Comparison of ENCODE assay signal across 24 cellular contexts in genomic region chr2:24558781-24559540, GRCh38.
DNase-seq lines count a peak whose midpoint lies in the region; ATAC-seq and TF ChIP-seq lines count a peak whose summit lies in the region.
"Had no signal": no experiment of that assay in that cellular context is flagged by ENCODE, and none has a peak within 500 bp of the region (broad histone marks: within the 10 kb centered on the region; RNA-seq: fewer than 3 reads in every experiment).

No MANE protein-coding gene starts in this region.

- DNase-seq in left ventricle myocardium inferior (no peak), right cardiac atrium (no peak), glutamatergic neuron (no peak), testis (peak; percentile 51), T-cell (no peak)
- no peak for DNase-seq in activated effector memory CD4-positive, alpha-beta T cell treated with anti-CD3 and anti-CD28 coated beads, Interleukin-2, amount 50 U/mL, for 16 hours
- no peak for DNase-seq in effector CD4-positive, alpha-beta T cell
- DNase-seq: activated CD8-positive, alpha-beta T cell treated with anti-CD3 and anti-CD28 coated beads, Interleukin-2, amount 10 ng/mL, durations not matched to agents 7 days and 5 days; activated effector memory CD4-positive, alpha-beta T cell treated with Interleukin-2 at 50 U/mL for 16 hours; brain microvascular endothelial cell; effector memory CD8-positive, alpha-beta T cell; foreskin keratinocyte; GDM1; mesendoderm; naive thymus-derived CD4-positive, alpha-beta T cell; NCI-H1417 treated with DMSO at 0.1 percent for 48 hours; NCI-H2081 treated with DMSO at 0.1 percent for 48 hours; NCI-H748 treated with DMSO at 0.1 percent for 48 hours; stimulated activated CD4-positive, alpha-beta T cell treated with anti-CD3 and anti-CD28 coated beads, Interleukin-2, amount 100 ng/mL, for 24 hours; upper lobe of left lung had no signal

- H3K4me3 ChIP-seq in left ventricle myocardium inferior (no peak overlapping the region), right cardiac atrium (ENCODE audit: low read length) (no peak overlapping the region), testis (no peak overlapping the region)
- H3K4me3 ChIP-seq: upper lobe of left lung had no signal

- H3K4me1 ChIP-seq in left ventricle myocardium inferior (peaks cover 45% of the 10 kb centered on the region), right cardiac atrium (ENCODE audit: control insufficient read depth, insufficient read depth, low read length) (peaks cover 15% of the 10 kb centered on the region), testis (peaks cover 18% of the 10 kb centered on the region)
- H3K4me1 ChIP-seq: foreskin keratinocyte had no signal

- TF ChIP-seq CTCF in left ventricle myocardium inferior (IDR thresholded peaks at IDR 0.05; ENCODE audit: borderline replicate concordance) (no peak), glutamatergic neuron (IDR thresholded peaks at IDR 0.05; ENCODE audit: partially characterized antibody, unreplicated experiment) (no peak), testis (IDR thresholded peaks at IDR 0.05) (no peak)

- H3K36me3 ChIP-seq in left ventricle myocardium inferior: peaks cover 13% of the 10 kb centered on the region
- H3K36me3 ChIP-seq in testis (ENCODE audit: low read depth, missing control alignments): no peaks in the 10 kb centered on the region
- H3K36me3 ChIP-seq: BE2C, brain microvascular endothelial cell had no signal

- no peak for TF ChIP-seq POLR2A in testis (IDR thresholded peaks at IDR 0.05)

- H3K27ac ChIP-seq in left ventricle myocardium inferior (replicated peaks): peak overlapping the region; percentile 47
- H3K27ac ChIP-seq in right cardiac atrium (ENCODE audit: low read length): no peak overlapping the region
- peak overlapping the region in 1 of 2 donors; percentile 43 for H3K27ac ChIP-seq in testis
- H3K27ac ChIP-seq: brain microvascular endothelial cell, foreskin keratinocyte, KMS-11, upper lobe of left lung had no signal

- no peak overlapping the region for H3K4me3 Mint-ChIP-seq in activated T-helper 17 cell treated with anti-CD3 and anti-CD28 coated beads, Interleukin-2, amount 50 U/mL, for 72 hours
- H3K4me3 Mint-ChIP-seq in glutamatergic neuron (ENCODE audit: unreplicated experiment) (no peak overlapping the region), T-cell (no peak overlapping the region)
- H3K4me3 Mint-ChIP-seq: activated CD8-positive, alpha-beta T cell treated with anti-CD3 and anti-CD28 coated beads, Interleukin-2, amount 10 ng/mL, durations not matched to agents 7 days and 5 days; T-helper 1 cell treated with Interleukin-12 subunit alpha and Interleukin-12 subunit beta and Interleukin-4 antibody, amounts not matched to agents 30 μg/mL and 1 μg/mL, for 36 hours had no signal

- peak overlapping the region; percentile 40 for H3K27ac Mint-ChIP-seq in activated T-helper 17 cell treated with anti-CD3 and anti-CD28 coated beads, Interleukin-2, amount 50 U/mL, for 72 hours
- H3K27ac Mint-ChIP-seq in glutamatergic neuron (ENCODE audit: unreplicated experiment) (peak overlapping the region; percentile 10), T-cell (peak overlapping the region in 1 of 2 donors; percentile 6)
- H3K27ac Mint-ChIP-seq: activated CD8-positive, alpha-beta T cell treated with anti-CD3 and anti-CD28 coated beads, Interleukin-2, amount 10 ng/mL, durations not matched to agents 7 days and 5 days; naive thymus-derived CD4-positive, alpha-beta T cell; T-helper 1 cell treated with Interleukin-12 subunit alpha and Interleukin-12 subunit beta and Interleukin-4 antibody, amounts not matched to agents 30 μg/mL and 1 μg/mL, for 36 hours had no signal

- peaks cover 5% of the 10 kb centered on the region for H3K9me3 ChIP-seq in left ventricle myocardium inferior (replicated peaks)
- H3K9me3 ChIP-seq in right cardiac atrium (ENCODE audit: control insufficient read depth, low read length): no peaks in the 10 kb centered on the region
- H3K9me3 ChIP-seq in testis: no peaks in the 10 kb centered on the region
- H3K9me3 ChIP-seq: BE2C, upper lobe of left lung had no signal

- H3K27me3 Mint-ChIP-seq in activated T-helper 17 cell treated with anti-CD3 and anti-CD28 coated beads, Interleukin-2, amount 50 U/mL, for 72 hours: no peaks in the 10 kb centered on the region
- no peaks in the 10 kb centered on the region for H3K27me3 Mint-ChIP-seq in glutamatergic neuron (ENCODE audit: unreplicated experiment)
- no peaks in the 10 kb centered on the region for H3K27me3 Mint-ChIP-seq in T-cell
- H3K27me3 Mint-ChIP-seq: effector memory CD8-positive, alpha-beta T cell; naive thymus-derived CD4-positive, alpha-beta T cell had no signal

- intact Hi-C loops in left ventricle myocardium inferior (cut with micrococcal nuclease): no loop called here
- intact Hi-C loops in right cardiac atrium (cut with DNase I): no loop called here
- intact Hi-C loops in testis (cut with DNase I; ENCODE audit: low total_unique reads): no loop called here

- no peaks in the 10 kb centered on the region for H3K27me3 ChIP-seq in left ventricle myocardium inferior (ENCODE audit: low read depth)
- no peaks in the 10 kb centered on the region for H3K27me3 ChIP-seq in right cardiac atrium (ENCODE audit: control insufficient read depth, insufficient read depth)
- H3K27me3 ChIP-seq in testis: no peaks in the 10 kb centered on the region
- H3K27me3 ChIP-seq: BE2C, brain microvascular endothelial cell, foreskin keratinocyte, upper lobe of left lung had no signal

- 80% methylated on average over 7 of the region's 7 CpGs for WGBS in right cardiac atrium
- 70 to 76% methylated on average over 7 of the region's 7 CpGs for WGBS in testis, 2 donors

- no peak for ATAC-seq in right cardiac atrium
- ATAC-seq in activated T-helper 17 cell treated with anti-CD3 and anti-CD28 coated beads, Interleukin-2, amount 50 U/mL, for 72 hours (replicated peaks): no peak
- no peak for ATAC-seq in T-cell (replicated peaks in 1 of 4)
- ATAC-seq: activated CD8-positive, alpha-beta T cell treated with anti-CD3 and anti-CD28 coated beads, Interleukin-2, amount 10 ng/mL, durations not matched to agents 7 days and 5 days; effector memory CD8-positive, alpha-beta T cell; foreskin keratinocyte; naive thymus-derived CD4-positive, alpha-beta T cell had no signal

- CTCF ChIA-PET in T-cell (lab: Charles Lee): no interaction called here

- POLR2A ChIA-PET in T-cell (lab: Charles Lee): interaction anchor here in 1 of 2 donors (0.7 kb wide), 1 partner anchor 24 kb away, joined by 3 read pairs; no protein-coding TSS in a partner anchor

- peaks cover 29% of the 10 kb centered on the region for H3K36me3 Mint-ChIP-seq in activated T-helper 17 cell treated with anti-CD3 and anti-CD28 coated beads, Interleukin-2, amount 50 U/mL, for 72 hours (ENCODE audit: low read depth)
- H3K36me3 Mint-ChIP-seq in glutamatergic neuron (ENCODE audit: unreplicated experiment) (peaks cover 4% of the 10 kb centered on the region), T-cell (peaks cover 59% of the 10 kb centered on the region)

- peaks cover 31% of the 10 kb centered on the region for H3K4me1 Mint-ChIP-seq in activated T-helper 17 cell treated with anti-CD3 and anti-CD28 coated beads, Interleukin-2, amount 50 U/mL, for 72 hours
- H3K4me1 Mint-ChIP-seq in glutamatergic neuron (ENCODE audit: low read depth, unreplicated experiment): peaks cover 11% of the 10 kb centered on the region
- peaks cover 50 to 57% (median 54%) of the 10 kb centered on the region in 3 donors for H3K4me1 Mint-ChIP-seq in T-cell

- H3K9me3 Mint-ChIP-seq in activated T-helper 17 cell treated with anti-CD3 and anti-CD28 coated beads, Interleukin-2, amount 50 U/mL, for 72 hours: peaks cover 4% of the 10 kb centered on the region
- H3K9me3 Mint-ChIP-seq in glutamatergic neuron (ENCODE audit: unreplicated experiment): no peaks in the 10 kb centered on the region
- peaks cover 3 to 11% (median 8%) of the 10 kb centered on the region in 3 donors for H3K9me3 Mint-ChIP-seq in T-cell
- H3K9me3 Mint-ChIP-seq: effector memory CD8-positive, alpha-beta T cell had no signal
